10 cellular contexts compared by ENCODE assay signal in genomic region chr6:6178795-6179194, GRCh38.
"Had no signal": no experiment of that assay in that cellular context is flagged by ENCODE, and none has a peak within 500 bp of the region (broad histone marks: within the 10 kb centered on the region; RNA-seq: fewer than 3 reads in every experiment).

No MANE protein-coding gene starts in this region.

- H3K27ac Mint-ChIP-seq: H9 had no signal

- H2AFZ ChIP-seq: GM23248 had no signal

- H3K4me3 ChIP-seq: GM23248, K562 had no signal

- H3K9ac ChIP-seq: GM23248 had no signal

- H3K27ac ChIP-seq: GM23248, HL-60 had no signal

- ATAC-seq: HepG2, K562 had no signal

- DNase-seq: GM23248, H9, HCEC 1CT, IMR-90, KG1 had no signal

- FAIRE-seq: H1, H54, HepG2, K562 had no signal

- H3K9me3 Mint-ChIP-seq: H9 had no signal

- H3K4me3 Mint-ChIP-seq: H9 had no signal
